In genomic region chr10:44012921-44013320, GRCh38 we compare ENCODE assay signal across 15 cellular contexts.
A peak's percentile ranks its signal among the peaks of the same experiment; 100 is the strongest.
DNase-seq lines count a peak whose midpoint lies in the region; ATAC-seq, FAIRE-seq and TF ChIP-seq lines count a peak whose summit lies in the region.
"Had no signal": no experiment of that assay in that cellular context is flagged by ENCODE, and none has a peak within 500 bp of the region (broad histone marks: within the 10 kb centered on the region; RNA-seq: fewer than 3 reads in every experiment).

No MANE protein-coding gene starts in this region.

- H3K36me3 ChIP-seq in heart left ventricle (no peaks in the 10 kb centered on the region), endothelial cell of umbilical vein (ENCODE audit: control insufficient read depth in 2 of 2, extremely low read depth in 1 of 2, insufficient read depth in 2 of 2, low read length in 2 of 2) (no peaks in the 10 kb centered on the region), trophoblast cell (ENCODE audit: control insufficient read depth in 1 of 2, insufficient read depth in 2 of 2, low read length in 2 of 2) (no peaks in the 10 kb centered on the region)
- H3K36me3 ChIP-seq: BLaER1, HAP-1 had no signal

- H4K12ac ChIP-seq in trophoblast cell (ENCODE audit: low read depth, low read length), result no peak overlapping the region

- H3K18ac ChIP-seq in trophoblast cell (ENCODE audit: low read length), result no peak overlapping the region

- H3K4ac ChIP-seq in trophoblast cell (ENCODE audit: low read depth, low read length), result no peak overlapping the region

- H3K9me1 ChIP-seq in endothelial cell of umbilical vein (replicated peaks; ENCODE audit: control insufficient read depth, extremely low read depth, insufficient read depth, low read length), result no peaks in the 10 kb centered on the region

- no peak overlapping the region for H4K91ac ChIP-seq in trophoblast cell (ENCODE audit: low read depth, low read length)

- dilution Hi-C loops in endothelial cell of umbilical vein (cut with MboI; ENCODE audit: extremely low pct_ligation_motif_present, low sequenced_read_pairs), result no loop called here

- FAIRE-seq in endothelial cell of umbilical vein (lab: Jason Lieb, UNC), result peak; percentile 4
- FAIRE-seq: GM19239 had no signal

- H2BK12ac ChIP-seq in trophoblast cell (ENCODE audit: low read length), result peak overlapping the region; percentile 1

- H3K4me2 ChIP-seq in endothelial cell of umbilical vein (ENCODE audit: insufficient read depth, low read length) (no peak overlapping the region), trophoblast cell (ENCODE audit: low read length) (no peak overlapping the region)
- H3K4me2 ChIP-seq: BLaER1 had no signal

- H3K9me3 ChIP-seq in heart left ventricle (no peaks in the 10 kb centered on the region), endothelial cell of umbilical vein (replicated peaks; ENCODE audit: control insufficient read depth, insufficient read depth, low read length) (no peaks in the 10 kb centered on the region), trophoblast cell (ENCODE audit: insufficient read depth, low read depth, low read length) (no peaks in the 10 kb centered on the region)
- H3K9me3 ChIP-seq: BLaER1, HAP-1 had no signal

- H3K79me2 ChIP-seq in endothelial cell of umbilical vein (ENCODE audit: control insufficient read depth, insufficient read depth, low read length) (no peaks in the 10 kb centered on the region), trophoblast cell (ENCODE audit: control insufficient read depth, insufficient read depth, low read length, poor library complexity) (peaks cover 1% of the 10 kb centered on the region)

- no peaks in the 10 kb centered on the region for H4K20me1 ChIP-seq in endothelial cell of umbilical vein (replicated peaks; ENCODE audit: control insufficient read depth, extremely low read depth, insufficient read depth, low read length)
- H4K20me1 ChIP-seq: BLaER1 had no signal

- intact Hi-C loops in cardiac septum (cut with DNase I) (no loop called here), heart left ventricle (cut with DNase I) (loop anchor here in 1 of 10 donors (10.0 kb wide), 1 partner anchor 318 kb away; no protein-coding TSS in a partner anchor), endothelial cell of umbilical vein (cut with micrococcal nuclease) (no loop called here)

- H3K27me3 ChIP-seq in heart left ventricle (no peaks in the 10 kb centered on the region), endothelial cell of umbilical vein (ENCODE audit: control insufficient read depth in 2 of 2, insufficient read depth in 2 of 2, low read length in 2 of 2) (no peaks in the 10 kb centered on the region), trophoblast cell (ENCODE audit: insufficient read depth, low read length) (no peaks in the 10 kb centered on the region)
- H3K27me3 ChIP-seq: BLaER1 had no signal

- DNase-seq in cardiac septum (ENCODE audit: low spot score), result peak; percentile 6
- no peak for DNase-seq in heart left ventricle
- DNase-seq in endothelial cell of umbilical vein (ENCODE audit: low read depth, low spot score), result no peak
- DNase-seq in trophoblast cell, result no peak
- DNase-seq in DMS 273 treated with DMSO at 0.1 percent for 48 hours (lab: John Stamatoyannopoulos, UW), result no peak
- DNase-seq in SK-N-DZ (ENCODE audit: low spot score), result no peak
- no peak for DNase-seq in activated CD4-positive, CD25-positive, alpha-beta regulatory T cell (lab: John Stamatoyannopoulos, UW)
- DNase-seq: 8988T; CD4-positive, alpha-beta memory T cell; DMS79 treated with DMSO at 0.1 percent for 48 hours; GF-D8 had no signal

- TF ChIP-seq POLR2A in heart left ventricle (IDR thresholded peaks at IDR 0.05), result no peak
- TF ChIP-seq POLR2A in endothelial cell of umbilical vein (IDR thresholded peaks at IDR 0.05; ENCODE audit: low read depth, low read length), result no peak

- POLR2A ChIA-PET in endothelial cell of umbilical vein (lab: Charles Lee), result no interaction called here

- no peak overlapping the region for H3K14ac ChIP-seq in trophoblast cell (ENCODE audit: low read length)

- H3K4me1 ChIP-seq in heart left ventricle, result peaks cover 0 to 59% (median 31%) of the 10 kb centered on the region in 12 donors
- H3K4me1 ChIP-seq in endothelial cell of umbilical vein (ENCODE audit: control insufficient read depth, extremely low read depth, insufficient read depth, low read length), result peaks cover 16% of the 10 kb centered on the region
- H3K4me1 ChIP-seq in trophoblast cell (ENCODE audit: control insufficient read depth in 1 of 2, insufficient read depth in 2 of 2, low read length in 2 of 2), result peaks cover 7 to 8% of the 10 kb centered on the region in 2 experiments
- H3K4me1 ChIP-seq: HAP-1 had no signal

- TF ChIP-seq CTCF in heart left ventricle (IDR thresholded peaks at IDR 0.05) (no peak), endothelial cell of umbilical vein (IDR thresholded peaks at IDR 0.05; ENCODE audit: extremely low read depth in 1 of 2, insufficient read depth in 1 of 2, low read depth in 1 of 2, low read length in 2 of 2) (no peak)

- 79 to 90% (median 90%) methylated on average over 3 of the region's 3 CpGs for WGBS in heart left ventricle, 4 donors
- WGBS in trophoblast cell (ENCODE audit: extremely low coverage, insufficient coverage, insufficient read length), result no CpG with 5 or more reads among the region's 3 CpGs

- H2AFZ ChIP-seq in endothelial cell of umbilical vein (ENCODE audit: low read depth, low read length) (no peak overlapping the region), trophoblast cell (ENCODE audit: insufficient read depth, low read length, poor library complexity) (no peak overlapping the region)

- no peak overlapping the region for H2BK5ac ChIP-seq in trophoblast cell (ENCODE audit: low read depth, low read length, poor library complexity)

- H3K4me3 ChIP-seq in heart left ventricle (no peak overlapping the region), endothelial cell of umbilical vein (replicated peaks in 1 of 3; ENCODE audit: insufficient read depth in 1 of 3, low read depth in 1 of 3, low read length in 3 of 3) (no peak overlapping the region), trophoblast cell (ENCODE audit: low read depth, low read length) (no peak overlapping the region)
- H3K4me3 ChIP-seq: BLaER1, HAP-1 had no signal

- peaks cover 5% of the 10 kb centered on the region for H3K79me1 ChIP-seq in trophoblast cell (ENCODE audit: low read length)

- no peak overlapping the region for H4K8ac ChIP-seq in trophoblast cell (ENCODE audit: low read depth, low read length)

- H3K27ac ChIP-seq in heart left ventricle (no peak overlapping the region), endothelial cell of umbilical vein (ENCODE audit: insufficient read depth, low read depth, low read length) (no peak overlapping the region), trophoblast cell (ENCODE audit: low read depth, low read length) (no peak overlapping the region)
- H3K27ac ChIP-seq: BLaER1, HL-60 had no signal

- no peak overlapping the region for H3K23ac ChIP-seq in trophoblast cell (ENCODE audit: low read length)

- no peak overlapping the region for H2BK120ac ChIP-seq in trophoblast cell (ENCODE audit: insufficient read depth, low read length, poor library complexity)

- CTCF ChIA-PET in endothelial cell of umbilical vein (lab: Charles Lee), result interaction anchor here (1.2 kb wide), 1 partner anchor 13 kb away, joined by 3 read pairs; no protein-coding TSS in a partner anchor

- H3K9ac ChIP-seq in endothelial cell of umbilical vein (replicated peaks; ENCODE audit: extremely low read depth, insufficient read depth, low read length), result no peak overlapping the region
- no peak overlapping the region for H3K9ac ChIP-seq in trophoblast cell (ENCODE audit: low read length)
- H3K9ac ChIP-seq: BLaER1 had no signal

- no TSS peak for BruUV-seq in endothelial cell of umbilical vein (replicated peaks; lab: Mats Ljungman, UMichigan)

- no peak for ATAC-seq in heart left ventricle

- no peak overlapping the region for H2AK5ac ChIP-seq in trophoblast cell (ENCODE audit: low read length)

TF ChIP-seq in endothelial cell of umbilical vein, 7 proteins besides CTCF, POLR2A, EP300 and RAD21:
- TF ChIP-seq FOS (IDR thresholded peaks at IDR 0.05; ENCODE audit: borderline replicate concordance, insufficient read depth, low read length) (no peak), GATA2 (IDR thresholded peaks at IDR 0.05; ENCODE audit: insufficient read depth, insufficient read length, low read depth, low read length) (no peak), MAX (IDR thresholded peaks at IDR 0.05; ENCODE audit: insufficient read depth, insufficient read length) (no peak), MYC (IDR thresholded peaks at IDR 0.05; ENCODE audit: low read depth, low read length) (no peak), EZH2 (IDR thresholded peaks at IDR 0.05; ENCODE audit: borderline replicate concordance, low read depth, low read length, severe bottlenecking) (no peak), JUN (IDR thresholded peaks at IDR 0.05; ENCODE audit: borderline replicate concordance, insufficient read depth, insufficient read length, low read depth) (no peak), POLR2AphosphoS5 (IDR thresholded peaks at IDR 0.05; ENCODE audit: insufficient read depth, low read depth, low read length) (no peak)
